ENCODE assay signal across 9 cellular contexts in genomic region chr22:46027219-46028068, GRCh38. TPM values are rescaled to one million over a fixed set of nuclear protein-coding genes. Genes with fewer than 3 reads are reported as not detected.
DNase-seq lines count a peak whose midpoint lies in the region; ATAC-seq and TF ChIP-seq lines count a peak whose summit lies in the region.
"Had no signal": no experiment of that assay in that cellular context is flagged by ENCODE, and none has a peak within 500 bp of the region (broad histone marks: within the 10 kb centered on the region; RNA-seq: fewer than 3 reads in every experiment).

No MANE protein-coding gene starts in this region.

- H3K27me3 ChIP-seq in Caco-2 (replicated peaks; ENCODE audit: control insufficient read depth, insufficient read depth, low read length) = no peaks in the 10 kb centered on the region

- H3K9me3 Mint-ChIP-seq in Caco-2 (ENCODE audit: unreplicated experiment) = no peaks in the 10 kb centered on the region

- intact Hi-C loops in Caco-2 (cut with micrococcal nuclease; ENCODE audit: unreplicated experiment) = no loop called here
- intact Hi-C loops in posterior vena cava (cut with DNase I) = no loop called here

- ATAC-seq in HG02885 (IDR thresholded peaks at IDR 0.05; ENCODE audit: poor library complexity, unreplicated experiment) = no peak
- no peak for ATAC-seq in HG03565 (IDR thresholded peaks at IDR 0.05; ENCODE audit: unreplicated experiment)
- ATAC-seq in GM21367 (IDR thresholded peaks at IDR 0.05; ENCODE audit: unreplicated experiment) = no peak

- CTCF ChIA-PET in Caco-2 (lab: Charles Lee) = interaction anchor here (0.9 to 3.5 kb wide), 4 partner anchors 8 to 79 kb away, joined by 3 to 20 read pairs (median 6); no protein-coding TSS in a partner anchor

- DNase-seq in Caco-2 (peak; percentile 27 to 30), amygdala (lab: John Stamatoyannopoulos, UW) (peak in 46 of 56 donors; percentile 33 to 91 (median 76)), hypothalamus (lab: John Stamatoyannopoulos, UW) (peak in 38 of 51 donors; percentile 42 to 92 (median 78)), posterior vena cava (ENCODE audit: low spot score) (peak; percentile 87), DMS153 (lab: John Stamatoyannopoulos, UW) (no peak)

- no peaks in the 10 kb centered on the region for H3K4me1 Mint-ChIP-seq in Caco-2 (ENCODE audit: low read depth, unreplicated experiment)

- no peaks in the 10 kb centered on the region for H3K36me3 Mint-ChIP-seq in Caco-2 (ENCODE audit: insufficient read depth, unreplicated experiment)

- no TSS peak for BruUV-seq in Caco-2 (replicated peaks; lab: Mats Ljungman, UMichigan)

- H3K4me3 ChIP-seq in Caco-2 (ENCODE audit: low read depth, low read length) = peak overlapping the region; percentile 36

- H3K9me3 ChIP-seq in Caco-2 = no peaks in the 10 kb centered on the region

- peaks cover 14% of the 10 kb centered on the region for H3K27me3 Mint-ChIP-seq in Caco-2 (ENCODE audit: insufficient read depth, unreplicated experiment)

- H3K36me3 ChIP-seq in Caco-2 (ENCODE audit: control insufficient read depth, insufficient read depth, low read length) = no peaks in the 10 kb centered on the region

- no peaks in the 10 kb centered on the region; the same call in 1 of the 2 replicates for H3K4me1 ChIP-seq in Caco-2

- H3K27ac Mint-ChIP-seq in Caco-2 (ENCODE audit: unreplicated experiment) = no peak overlapping the region

- peak overlapping the region; percentile 60 for H3K4me3 Mint-ChIP-seq in Caco-2 (ENCODE audit: unreplicated experiment)

- no peak for TF ChIP-seq CTCF in Caco-2 (IDR thresholded peaks at IDR 0.05; ENCODE audit: insufficient read depth in 1 of 2, low read depth in 1 of 2, low read length in 1 of 2, severe bottlenecking in 1 of 2, unreplicated experiment in 1 of 2)

- POLR2A ChIA-PET in Caco-2 (lab: Charles Lee) = no interaction called here

RNA-seq across cellular contexts. Expression of gene WNT7B, which starts 50.5 kb away (rescaled TPM):
- total RNA-seq in Caco-2 (2022) (0.57 and 0.77 TPM in 2 replicates), posterior vena cava (not detected)
- total RNA-seq: mononuclear cell had no signal
